Comparison of ENCODE assay signal across 34 cellular contexts in genomic region chr10:78928330-78928729, GRCh38.
"Had no signal": no experiment of that assay in that cellular context is flagged by ENCODE, and none has a peak within 500 bp of the region (broad histone marks: within the 10 kb centered on the region; RNA-seq: fewer than 3 reads in every experiment).

No MANE protein-coding gene starts in this region.

- H3K27ac Mint-ChIP-seq: activated CD8-positive, alpha-beta T cell treated with anti-CD3 and anti-CD28 coated beads for 36 hours; activated T-cell treated with anti-CD3 and anti-CD28 coated beads, Interleukin-2, amount 50 U/mL, for 72 hours; activated T-helper 17 cell treated with anti-CD3 and anti-CD28 coated beads, Interleukin-2, amount 50 U/mL, for 72 hours had no signal

- H3K4me1 ChIP-seq: body of pancreas, breast epithelium had no signal

- H3K4me1 Mint-ChIP-seq: activated T-helper 17 cell treated with anti-CD3 and anti-CD28 coated beads, Interleukin-2, amount 50 U/mL, for 72 hours had no signal

- H3K4me3 ChIP-seq: adrenal gland, body of pancreas, breast epithelium, K562, SJSA1 had no signal

- H3K36me3 ChIP-seq: adrenal gland, breast epithelium, SJSA1 had no signal

- H3K27me3 ChIP-seq: adrenal gland, body of pancreas, breast epithelium, SJSA1 had no signal

- H3K4me3 Mint-ChIP-seq: activated CD8-positive, alpha-beta T cell treated with anti-CD3 and anti-CD28 coated beads for 36 hours; activated T-cell treated with anti-CD3 and anti-CD28 coated beads, Interleukin-2, amount 50 U/mL, for 72 hours; activated T-helper 17 cell treated with anti-CD3 and anti-CD28 coated beads, Interleukin-2, amount 50 U/mL, for 72 hours had no signal

- ATAC-seq: activated CD8-positive, alpha-beta T cell treated with anti-CD3 and anti-CD28 coated beads for 36 hours; activated T-cell treated with anti-CD3 and anti-CD28 coated beads, Interleukin-2, amount 50 U/mL, for 72 hours; activated T-helper 17 cell treated with anti-CD3 and anti-CD28 coated beads, Interleukin-2, amount 50 U/mL, for 72 hours; body of pancreas; K562; Panc1 had no signal

- DNase-seq: activated CD4-positive, alpha-beta T cell treated with anti-CD3 and anti-CD28 coated beads for 1 hour; activated CD4-positive, alpha-beta T cell treated with anti-CD3 and anti-CD28 coated beads for 48 hours; activated CD4-positive, alpha-beta T cell treated with anti-CD3 and anti-CD28 coated beads, Interleukin-2, amount 50 U/mL, for 4 hours; activated CD4-positive, CD25-positive, alpha-beta regulatory T cell; activated CD8-positive, alpha-beta T cell treated with anti-CD3 and anti-CD28 coated beads for 36 hours; activated effector memory CD4-positive, alpha-beta T cell treated with anti-CD3 and anti-CD28 coated beads, Interleukin-2, amount 50 U/mL, for 16 hours; activated naive CD4-positive, alpha-beta T cell; activated naive CD4-positive, alpha-beta T cell treated with anti-CD3 and anti-CD28 coated beads, Interleukin-2, amount 50 U/mL, for 16 hours; activated T-cell treated with anti-CD3 and anti-CD28 coated beads, Interleukin-2, amount 50 U/mL, for 1 hour; activated T-cell treated with anti-CD3 and anti-CD28 coated beads, Interleukin-2, amount 50 U/mL, for 72 hours; adrenal gland; caudate nucleus; cerebellar nuclear complex; NCI-H1048; NCI-H1105 treated with DMSO at 0.1 percent for 48 hours; NCI-H1694; NCI-H1930; NCI-H2081 treated with DMSO at 0.1 percent for 48 hours; NCI-H524 treated with DMSO at 0.1 percent for 48 hours; OCI-M1; SHP77 treated with DMSO at 0.1 percent for 48 hours; SW 1271; T-helper 1 cell; T-helper 2 cell; T-helper 9 cell had no signal

- FAIRE-seq: astrocyte, colon, K562 had no signal

- H3K9me3 Mint-ChIP-seq: activated CD8-positive, alpha-beta T cell treated with anti-CD3 and anti-CD28 coated beads for 36 hours; activated T-cell treated with anti-CD3 and anti-CD28 coated beads, Interleukin-2, amount 50 U/mL, for 72 hours; activated T-helper 17 cell treated with anti-CD3 and anti-CD28 coated beads, Interleukin-2, amount 50 U/mL, for 72 hours had no signal

- H3K27me3 Mint-ChIP-seq: activated CD8-positive, alpha-beta T cell treated with anti-CD3 and anti-CD28 coated beads for 36 hours; activated T-helper 17 cell treated with anti-CD3 and anti-CD28 coated beads, Interleukin-2, amount 50 U/mL, for 72 hours had no signal

- H3K9me3 ChIP-seq: adrenal gland, body of pancreas, breast epithelium, SJSA1 had no signal

- H3K27ac ChIP-seq: adrenal gland, body of pancreas, SJSA1, VCaP had no signal
